In genomic region chr4:16226816-16227461, GRCh38 we compare ENCODE assay signal across 9 cellular contexts. TPM values are rescaled to one million over a fixed set of nuclear protein-coding genes. Genes with fewer than 3 reads are reported as not detected.
DNase-seq lines count a peak whose midpoint lies in the region; ATAC-seq, FAIRE-seq and TF ChIP-seq lines count a peak whose summit lies in the region.
"Had no signal": no experiment of that assay in that cellular context is flagged by ENCODE, and none has a peak within 500 bp of the region (broad histone marks: within the 10 kb centered on the region; RNA-seq: fewer than 3 reads in every experiment).

No MANE protein-coding gene starts in this region.

- peak overlapping the region; percentile 84 for H3K27ac ChIP-seq in WERI-Rb-1

- no peak for FAIRE-seq in bronchial epithelial cell (lab: Jason Lieb, UNC)
- FAIRE-seq: colon had no signal

- H3K4me3 ChIP-seq in WERI-Rb-1 (ENCODE audit: low read depth, low read length) = peak overlapping the region; percentile 91
- H3K4me3 ChIP-seq in bronchial epithelial cell (ENCODE audit: low read depth, low read length) = peak overlapping the region; percentile 64

- H3K36me3 ChIP-seq in WERI-Rb-1 (peaks cover 5% of the 10 kb centered on the region; the same call in 1 of the 2 replicates), bronchial epithelial cell (ENCODE audit: control insufficient read depth, insufficient read depth, low read length) (no peaks in the 10 kb centered on the region)

- no peak for TF ChIP-seq CTCF in WERI-Rb-1 (IDR thresholded peaks at IDR 0.05; ENCODE audit: low read depth, low read length)
- TF ChIP-seq CTCF in bronchial epithelial cell (IDR thresholded peaks at IDR 0.05; ENCODE audit: insufficient read depth, low read length, severe bottlenecking) = no peak

- DNase-seq in DMS53 (lab: John Stamatoyannopoulos, UW) = peak; percentile 77
- peak in 47 of 76 experiments; percentile 2 to 62 (median 21) for DNase-seq in HUDEP-2 (lab: John Stamatoyannopoulos, UW; ENCODE audit: unreplicated experiment in 76 of 76)
- peak; percentile 69 for DNase-seq in WERI-Rb-1
- no peak for DNase-seq in bronchial epithelial cell (ENCODE audit: low read depth)
- DNase-seq in islet precursor cell = peak; percentile 86
- DNase-seq in stimulated activated CD4-positive, alpha-beta T cell treated with anti-CD3 and anti-CD28 coated beads, Interleukin-15, amount 100 ng/mL, for 1 hour (ENCODE audit: low read depth in 1 of 2, low spot score in 1 of 2) = peak; percentile 3 to 12
- DNase-seq in DMS79 (lab: John Stamatoyannopoulos, UW) = no peak

- H3K27me3 ChIP-seq in WERI-Rb-1 (ENCODE audit: insufficient read depth, low read depth, severe bottlenecking) = no peaks in the 10 kb centered on the region
- H3K27me3 ChIP-seq in bronchial epithelial cell (ENCODE audit: control insufficient read depth, insufficient read depth, low read length) = no peaks in the 10 kb centered on the region

- ATAC-seq in GM21423 (IDR thresholded peaks at IDR 0.05; ENCODE audit: unreplicated experiment) = peak; percentile 37

- no peaks in the 10 kb centered on the region for H3K9me3 ChIP-seq in WERI-Rb-1 (ENCODE audit: severe bottlenecking)

RNA-seq across cellular contexts. Expression of gene TAPT1, which starts 0.7 kb away (rescaled TPM):
- 11.6 and 15.0 TPM in 2 replicates for total RNA-seq in bronchial epithelial cell

Comparison
In these comparisons a context has a peak if more than half of its experiments do, and no peak if none do; other contexts are left out.
1. DNase-seq: peak in DMS53 (single experiment), HUDEP-2 (47 of 76), WERI-Rb-1 (single experiment), islet precursor cell (single experiment) and stimulated activated CD4-positive, alpha-beta T cell treated with anti-CD3 and anti-CD28 coated beads, Interleukin-15, amount 100 ng/mL, for 1 hour (2 of 2); none in bronchial epithelial cell (single experiment) and DMS79 (single experiment).